ENCODE assay signal across 28 cellular contexts in the genomic region with DNA sequence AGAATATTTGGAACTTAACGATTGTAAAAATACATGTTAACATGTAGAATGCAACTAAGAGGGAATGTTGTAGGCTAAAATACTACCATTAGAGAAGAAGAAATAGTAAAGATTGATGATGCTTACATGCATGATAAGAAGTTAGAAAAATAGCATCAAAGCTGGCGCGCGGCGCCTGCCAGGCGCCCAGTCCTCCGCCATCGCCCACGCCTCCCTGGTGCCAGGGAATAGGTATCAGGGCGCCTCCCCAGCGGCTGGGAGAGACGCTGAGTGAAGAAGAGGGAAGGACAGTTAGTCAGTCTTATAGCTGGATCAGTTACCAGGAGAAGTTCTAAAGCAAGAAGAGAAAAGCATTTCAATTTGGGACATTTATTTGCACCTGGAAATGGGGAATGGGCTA.
"Had no signal": no experiment of that assay in that cellular context is flagged by ENCODE, and none has a peak within 500 bp of the region (broad histone marks: within the 10 kb centered on the region; RNA-seq: fewer than 3 reads in every experiment).

No MANE protein-coding gene starts in this region.

- H3K4me1 Mint-ChIP-seq: stimulated activated effector memory CD8-positive, alpha-beta T cell treated with anti-CD3 and anti-CD28 coated beads, Interleukin-12 subunit alpha, Interleukin-12 subunit beta, amount 100 ng/mL, for 72 hours; stimulated activated naive CD8-positive, alpha-beta T cell treated with anti-CD3 and anti-CD28 coated beads, Interleukin-15, amount 100 ng/mL, for 72 hours had no signal

- H3K36me3 ChIP-seq: suprapubic skin, thyroid gland, tibial nerve, transverse colon, upper lobe of left lung, upper lobe of right lung, uterus, vagina had no signal

- H3K36me3 Mint-ChIP-seq: stimulated activated effector memory CD8-positive, alpha-beta T cell treated with anti-CD3 and anti-CD28 coated beads, Interleukin-12 subunit alpha, Interleukin-12 subunit beta, amount 100 ng/mL, for 72 hours; stimulated activated memory B cell treated with anti-CD40 and anti-IgM and Interleukin-4, amounts not matched to agents 10 μg/mL and 1 μg/mL and 100 μg/mL, for 72 hours; type B pancreatic cell had no signal

- H3K27me3 Mint-ChIP-seq: type B pancreatic cell had no signal

- H3K27ac Mint-ChIP-seq: stimulated activated effector memory CD8-positive, alpha-beta T cell treated with anti-CD3 and anti-CD28 coated beads, Interleukin-12 subunit alpha, Interleukin-12 subunit beta, amount 100 ng/mL, for 72 hours; stimulated activated memory B cell treated with anti-CD40 and anti-IgM and Interleukin-4, amounts not matched to agents 10 μg/mL and 1 μg/mL and 100 μg/mL, for 72 hours; stimulated activated naive CD8-positive, alpha-beta T cell treated with anti-CD3 and anti-CD28 coated beads, Interleukin-15, Interleukin-2, amounts not matched to agents 100 ng/mL and 50 ng/mL, for 24 hours; type B pancreatic cell had no signal

- H3K27me3 ChIP-seq: stomach, suprapubic skin, testis, thyroid gland, tibial artery, tibial nerve, transverse colon, upper lobe of left lung, upper lobe of right lung, uterus, vagina had no signal

- FAIRE-seq: urothelium cell line had no signal

- H3K4me3 Mint-ChIP-seq: stimulated activated effector memory CD8-positive, alpha-beta T cell treated with anti-CD3 and anti-CD28 coated beads, Interleukin-12 subunit alpha, Interleukin-12 subunit beta, amount 100 ng/mL, for 72 hours; stimulated activated memory B cell treated with anti-CD40 and anti-IgM and Interleukin-4, amounts not matched to agents 10 μg/mL and 1 μg/mL and 100 μg/mL, for 72 hours; stimulated activated naive CD8-positive, alpha-beta T cell treated with anti-CD3 and anti-CD28 coated beads, Interleukin-15, amount 100 ng/mL, for 72 hours; stimulated activated naive CD8-positive, alpha-beta T cell treated with anti-CD3 and anti-CD28 coated beads, Interleukin-15, Interleukin-2, amounts not matched to agents 100 ng/mL and 50 ng/mL, for 24 hours; type B pancreatic cell had no signal

- H3K4me1 ChIP-seq: stomach, suprapubic skin, testis, thyroid gland, tibial artery, tibial nerve, transverse colon, upper lobe of left lung, upper lobe of right lung, uterus, vagina had no signal

- H3K9me3 Mint-ChIP-seq: stimulated activated effector memory CD8-positive, alpha-beta T cell treated with anti-CD3 and anti-CD28 coated beads, Interleukin-12 subunit alpha, Interleukin-12 subunit beta, amount 100 ng/mL, for 72 hours; stimulated activated memory B cell treated with anti-CD40 and anti-IgM and Interleukin-4, amounts not matched to agents 10 μg/mL and 1 μg/mL and 100 μg/mL, for 72 hours; stimulated activated naive CD8-positive, alpha-beta T cell treated with anti-CD3 and anti-CD28 coated beads, Interleukin-15, amount 100 ng/mL, for 72 hours; stimulated activated naive CD8-positive, alpha-beta T cell treated with anti-CD3 and anti-CD28 coated beads, Interleukin-15, Interleukin-2, amounts not matched to agents 100 ng/mL and 50 ng/mL, for 24 hours; type B pancreatic cell had no signal

- H3K4me3 ChIP-seq: stomach, suprapubic skin, testis, thoracic aorta, thyroid gland, tibial artery, tibial nerve, transverse colon, upper lobe of left lung, upper lobe of right lung, uterus, vagina had no signal

- H3K9me3 ChIP-seq: stomach, suprapubic skin, testis, thoracic aorta, thyroid gland, tibial artery, tibial nerve, transverse colon, upper lobe of left lung, upper lobe of right lung, uterus, vagina had no signal

- ATAC-seq: stimulated activated effector memory CD8-positive, alpha-beta T cell treated with anti-CD3 and anti-CD28 coated beads, Interleukin-12 subunit alpha, Interleukin-12 subunit beta, amount 100 ng/mL, for 72 hours; stimulated activated memory B cell treated with anti-CD40 and anti-IgM and Interleukin-4, amounts not matched to agents 10 μg/mL and 1 μg/mL and 100 μg/mL, for 72 hours; stimulated activated naive CD8-positive, alpha-beta T cell treated with anti-CD3 and anti-CD28 coated beads, Interleukin-15, amount 100 ng/mL, for 72 hours; stimulated activated naive CD8-positive, alpha-beta T cell treated with anti-CD3 and anti-CD28 coated beads, Interleukin-15, Interleukin-2, amounts not matched to agents 100 U/mL and 50 U/mL, for 24 hours; upper lobe of right lung had no signal

- DNase-seq: stimulated activated CD4-positive, alpha-beta T cell treated with anti-CD3 and anti-CD28 coated beads, Interleukin-2, amount 100 ng/mL, for 24 hours; stimulated activated CD4-positive, alpha-beta T cell treated with anti-CD3 and anti-CD28 coated beads, Interleukin-2, amount 100 ng/mL, for 48 hours; stimulated activated CD4-positive, alpha-beta T cell treated with anti-CD3 and anti-CD28 coated beads, Interleukin-4, amount 100 ng/mL, for 1 hour; stimulated activated CD4-positive, alpha-beta T cell treated with anti-CD3 and anti-CD28 coated beads, Interleukin-4, amount 100 ng/mL, for 24 hours; stimulated activated CD4-positive, alpha-beta T cell treated with anti-CD3 and anti-CD28 coated beads, Interleukin-4, amount 100 ng/mL, for 4 hours; stimulated activated CD8-positive, alpha-beta memory T cell treated with anti-CD3 and anti-CD28 coated beads, Interleukin-4, amount 100 ng/mL, for 48 hours; stimulated activated naive CD4-positive, alpha-beta T cell; stimulated activated naive CD4-positive, alpha-beta T cell treated with Interleukin-2 at 50 U/mL for 16 hours; stimulated activated naive CD8-positive, alpha-beta T cell treated with anti-CD3 and anti-CD28 coated beads, Interleukin-15, amount 100 ng/mL, for 72 hours; stimulated activated naive CD8-positive, alpha-beta T cell treated with anti-CD3 and anti-CD28 coated beads, Interleukin-15, Interleukin-2, amounts not matched to agents 100 U/mL and 50 U/mL, for 24 hours; stomach; substantia nigra; testis; thyroid gland; tibial artery; transverse colon; upper lobe of right lung; uterus had no signal

- H3K27ac ChIP-seq: stomach, suprapubic skin, testis, thoracic aorta, thyroid gland, tibial artery, tibial nerve, transverse colon, upper lobe of left lung, upper lobe of right lung, uterus, vagina had no signal
